11 cellular contexts compared by ENCODE assay signal in the genomic region with DNA sequence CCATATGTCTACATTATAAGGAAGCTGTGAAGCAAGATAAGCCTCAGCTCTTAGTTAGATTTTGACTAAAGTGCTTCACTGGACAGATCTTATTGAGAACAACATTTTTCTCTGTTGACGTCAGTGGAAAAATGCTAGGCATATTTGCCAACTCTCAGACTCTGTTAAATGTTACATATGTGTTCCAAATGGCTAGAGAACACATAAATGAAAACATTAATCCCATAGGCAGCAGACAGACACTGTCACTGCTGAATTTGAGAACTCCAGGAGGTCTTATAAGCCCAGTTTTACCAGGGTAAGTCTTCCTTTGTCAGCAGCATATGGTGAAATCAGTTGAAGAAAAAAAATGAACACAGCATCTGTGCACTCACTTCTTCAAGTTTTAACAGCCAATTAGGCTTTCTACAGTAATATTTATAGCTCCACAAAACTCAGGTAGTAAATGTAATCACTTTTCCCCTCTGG.
A peak's percentile ranks its signal among the peaks of the same experiment; 100 is the strongest.
DNase-seq lines count a peak whose midpoint lies in the region; ATAC-seq, FAIRE-seq and TF ChIP-seq lines count a peak whose summit lies in the region.
"Had no signal": no experiment of that assay in that cellular context is flagged by ENCODE, and none has a peak within 500 bp of the region (broad histone marks: within the 10 kb centered on the region; RNA-seq: fewer than 3 reads in every experiment).

No MANE protein-coding gene starts in this region.

- H3K9me3 ChIP-seq in IMR-90 (ENCODE audit: control insufficient read depth, insufficient read depth, low read length) (no peaks in the 10 kb centered on the region), keratinocyte (ENCODE audit: control insufficient read depth, low read depth, low read length) (no peaks in the 10 kb centered on the region), testis (no peaks in the 10 kb centered on the region), MM.1S (replicated peaks; ENCODE audit: insufficient read depth, low read length) (no peaks in the 10 kb centered on the region)

- H2BK15ac ChIP-seq in IMR-90 (ENCODE audit: low read depth, low read length), result no peak overlapping the region

- no peak overlapping the region for H2AK9ac ChIP-seq in IMR-90 (replicated peaks; ENCODE audit: low read depth, low read length, poor library complexity)

- H3K4me2 ChIP-seq in IMR-90 (ENCODE audit: low read depth, low read length) (peak overlapping the region; percentile 49; the same call in 1 of the 2 replicates), keratinocyte (ENCODE audit: control insufficient read depth, extremely low read depth, insufficient read depth, low read depth, low read length) (no peak overlapping the region), MM.1S (ENCODE audit: low read depth, low read length) (no peak overlapping the region)

- H4K8ac ChIP-seq in IMR-90 (ENCODE audit: low read depth in 2 of 2, low read length in 2 of 2), result peak overlapping the region in 1 of 2 experiments; percentile 54; a peak in 1 of 4 replicates

- H3K27me3 ChIP-seq in IMR-90 (ENCODE audit: control insufficient read depth, insufficient read depth, low read length) (no peaks in the 10 kb centered on the region), brain microvascular endothelial cell (replicated peaks) (no peaks in the 10 kb centered on the region), keratinocyte (ENCODE audit: control insufficient read depth, extremely low read depth, insufficient read depth, low read length) (no peaks in the 10 kb centered on the region), testis (no peaks in the 10 kb centered on the region), MM.1S (replicated peaks; ENCODE audit: insufficient read depth, low read length) (no peaks in the 10 kb centered on the region)

- DNase-seq in IMR-90 (peak; percentile 80), brain microvascular endothelial cell (peak; percentile 59), keratinocyte (ENCODE audit: low read depth, low spot score) (no peak), testis (no peak), caudate nucleus (lab: John Stamatoyannopoulos, UW) (no peak), MM.1S (no peak), DMS53 (lab: John Stamatoyannopoulos, UW) (no peak)
- no peak for DNase-seq in activated CD8-positive, alpha-beta memory T cell treated with anti-CD3 and anti-CD28 coated beads, Interleukin-2, amount 50 U/mL, for 48 hours
- DNase-seq: activated naive CD8-positive, alpha-beta T cell treated with anti-CD3 and anti-CD28 coated beads, Interleukin-2, amount 50 U/mL, for 24 hours; kidney had no signal

- no peak overlapping the region for H2AK5ac ChIP-seq in IMR-90 (ENCODE audit: low read depth, low read length)

- H3K23ac ChIP-seq in IMR-90 (ENCODE audit: low read depth, low read length), result no peak overlapping the region

- H2BK120ac ChIP-seq in IMR-90 (ENCODE audit: low read depth, low read length), result no peak overlapping the region

- peak overlapping the region; percentile 18; the same call in 1 of the 2 replicates for H4K5ac ChIP-seq in IMR-90 (ENCODE audit: low read depth, low read length)

- H3K18ac ChIP-seq in IMR-90 (ENCODE audit: low read depth, low read length), result peak overlapping the region; percentile 71; the same call in 1 of the 2 replicates

- H2BK5ac ChIP-seq in IMR-90 (ENCODE audit: low read depth, low read length, poor library complexity, severe bottlenecking), result peak overlapping the region; percentile 47

- no peak overlapping the region for H3K27ac ChIP-seq in IMR-90 (ENCODE audit: insufficient read depth, low read length)
- H3K27ac ChIP-seq in brain microvascular endothelial cell, result no peak overlapping the region
- H3K27ac ChIP-seq in keratinocyte (ENCODE audit: control insufficient read depth, insufficient read depth, low read length), result no peak overlapping the region
- H3K27ac ChIP-seq in testis, result peak overlapping the region; percentile 18 to 31
- H3K27ac ChIP-seq in caudate nucleus (ENCODE audit: low read depth, low read length), result no peak overlapping the region
- H3K27ac ChIP-seq in MM.1S (ENCODE audit: low read length), result no peak overlapping the region

- CTCF ChIA-PET in IMR-90 (lab: Yijun Ruan, JAX), result interaction anchor here (0.6 kb wide), 1 partner anchor 810 kb away, joined by 4 read pairs; no protein-coding TSS in a partner anchor

- H3K4ac ChIP-seq in IMR-90 (ENCODE audit: low read depth, low read length), result no peak overlapping the region; the same call in 1 of the 2 replicates

- POLR2A ChIA-PET in IMR-90 (lab: Charles Lee; ENCODE audit: unreplicated experiment), result interaction anchor here (0.6 kb wide), 1 partner anchor 10 kb away, joined by 3 read pairs; no protein-coding TSS in a partner anchor

- TF ChIP-seq CTCF in IMR-90 (conservative IDR thresholded peaks at IDR 0.05; ENCODE audit: low read depth, low read length) (no peak), brain microvascular endothelial cell (IDR thresholded peaks at IDR 0.05; ENCODE audit: low read depth, low read length, missing control alignments) (no peak), keratinocyte (optimal IDR thresholded peaks at IDR 0.05 in 1 of 3, IDR thresholded peaks at IDR 0.05 in 1 of 3, conservative IDR thresholded peaks at IDR 0.05 in 1 of 3; ENCODE audit: extremely low read depth in 1 of 3, insufficient read depth in 2 of 3, low read length in 3 of 3) (no peak), testis (IDR thresholded peaks at IDR 0.05) (no peak), MM.1S (IDR thresholded peaks at IDR 0.05; ENCODE audit: low read length) (no peak)

- peak; percentile 82 for ATAC-seq in IMR-90 (ENCODE audit: low read depth)
- ATAC-seq: activated naive CD8-positive, alpha-beta T cell treated with anti-CD3 and anti-CD28 coated beads, Interleukin-2, amount 50 U/mL, for 24 hours had no signal

- H3K4me1 ChIP-seq in IMR-90 (ENCODE audit: control insufficient read depth, insufficient read depth, low read length) (peaks cover 6% of the 10 kb centered on the region; the same call in 1 of the 2 replicates), keratinocyte (ENCODE audit: control insufficient read depth, extremely low read depth, insufficient read depth, low read length) (peaks cover 3% of the 10 kb centered on the region), testis (peaks cover 14% of the 10 kb centered on the region), MM.1S (ENCODE audit: low read length) (no peaks in the 10 kb centered on the region)

- H3K79me2 ChIP-seq in keratinocyte (ENCODE audit: control insufficient read depth, insufficient read depth, low read length) (no peaks in the 10 kb centered on the region), MM.1S (ENCODE audit: low read length) (no peaks in the 10 kb centered on the region)

- TF ChIP-seq POLR2A in IMR-90 (IDR thresholded peaks at IDR 0.05; ENCODE audit: low read depth, low read length), result no peak
- TF ChIP-seq POLR2A in testis (IDR thresholded peaks at IDR 0.05), result no peak

- WGBS in IMR-90 (ENCODE audit: extremely low coverage in 2 of 2, insufficient read length in 1 of 2), 2 experiments, result no CpG with 5 or more reads among the region's 1 CpG
- WGBS in testis, 2 donors, result 29 to 37% methylated on average over 1 of the region's 1 CpG

- in situ Hi-C loops in IMR-90 (cut with MboI; ENCODE audit: low sequenced_read_pairs), result no loop called here
- in situ Hi-C loops in brain microvascular endothelial cell (cut with HindIII; ENCODE audit: low pct_ligation_motif_present, low sequenced_read_pairs), result no loop called here

- no peak overlapping the region for H3K4me3 ChIP-seq in IMR-90 (ENCODE audit: insufficient read depth, low read depth, low read length)
- no peak overlapping the region for H3K4me3 ChIP-seq in brain microvascular endothelial cell (ENCODE audit: low read depth, low read length)
- no peak overlapping the region for H3K4me3 ChIP-seq in keratinocyte (ENCODE audit: control insufficient read depth in 2 of 3, extremely low read depth in 1 of 3, insufficient read depth in 2 of 3, low read depth in 1 of 3, low read length in 3 of 3)
- H3K4me3 ChIP-seq in testis, result no peak overlapping the region
- no peak overlapping the region for H3K4me3 ChIP-seq in MM.1S (ENCODE audit: low read length)

- dilution Hi-C loops in IMR-90 (cut with HindIII; ENCODE audit: low sequenced_read_pairs, unreplicated experiment), result no loop called here
- dilution Hi-C loops in keratinocyte (cut with MboI; ENCODE audit: extremely low pct_ligation_motif_present, low sequenced_read_pairs), result no loop called here

- no peaks in the 10 kb centered on the region for H3F3A ChIP-seq in MM.1S (ENCODE audit: insufficient read depth, low read length)

- H4K91ac ChIP-seq in IMR-90 (ENCODE audit: insufficient read depth, low read depth, low read length), result no peak overlapping the region

- intact Hi-C loops in IMR-90 (cut with micrococcal nuclease) (no loop called here), testis (cut with DNase I; ENCODE audit: low total_unique reads) (no loop called here)

- H3K14ac ChIP-seq in IMR-90 (replicated peaks; ENCODE audit: low read depth, low read length), result no peak overlapping the region

- H3K9me1 ChIP-seq in IMR-90 (ENCODE audit: insufficient read depth, low read length) (no peaks in the 10 kb centered on the region; the same call in 1 of the 2 replicates), keratinocyte (ENCODE audit: control insufficient read depth, extremely low read depth, insufficient read depth, low read length) (no peaks in the 10 kb centered on the region)

- TF ChIP-seq RAD21 in IMR-90 (IDR thresholded peaks at IDR 0.05; ENCODE audit: low read length), result no peak

- no peak overlapping the region for H3K9ac ChIP-seq in IMR-90 (ENCODE audit: low read depth, low read length)
- H3K9ac ChIP-seq in keratinocyte (ENCODE audit: control insufficient read depth, extremely low read depth, insufficient read depth, low read length), result no peak overlapping the region
- no peak overlapping the region for H3K9ac ChIP-seq in MM.1S (ENCODE audit: low read length)

- no peak overlapping the region for H2AFZ ChIP-seq in IMR-90 (replicated peaks; ENCODE audit: low read length, poor library complexity)
- H2AFZ ChIP-seq in keratinocyte (ENCODE audit: control insufficient read depth, low read length), result no peak overlapping the region
- no peak overlapping the region for H2AFZ ChIP-seq in MM.1S (ENCODE audit: low read length)

- BruUV-seq in IMR-90 (replicated peaks; lab: Mats Ljungman, UMichigan), result no TSS peak

- H3K79me1 ChIP-seq in IMR-90 (ENCODE audit: low read depth in 1 of 2, low read length in 2 of 2), result peaks cover 23 to 28% of the 10 kb centered on the region in 2 experiments

- no peaks in the 10 kb centered on the region for H3K36me3 ChIP-seq in IMR-90 (ENCODE audit: control insufficient read depth, insufficient read depth, low read length)
- no peaks in the 10 kb centered on the region for H3K36me3 ChIP-seq in brain microvascular endothelial cell (replicated peaks)
- no peaks in the 10 kb centered on the region for H3K36me3 ChIP-seq in keratinocyte (ENCODE audit: control insufficient read depth in 2 of 2, extremely low read depth in 1 of 2, insufficient read depth in 2 of 2, low read length in 2 of 2)
- H3K36me3 ChIP-seq in testis (ENCODE audit: low read depth, missing control alignments), result no peaks in the 10 kb centered on the region
- H3K36me3 ChIP-seq in MM.1S (replicated peaks; ENCODE audit: insufficient read depth, low read length), result no peaks in the 10 kb centered on the region

- peak; percentile 34 for FAIRE-seq in keratinocyte (lab: Jason Lieb, UNC)
- FAIRE-seq: H1 had no signal

- H4K20me1 ChIP-seq in IMR-90 (ENCODE audit: insufficient read depth, low read length) (peaks cover 3% of the 10 kb centered on the region; the same call in 1 of the 2 replicates), keratinocyte (ENCODE audit: control insufficient read depth, extremely low read depth, insufficient read depth, low read length) (no peaks in the 10 kb centered on the region), MM.1S (ENCODE audit: insufficient read depth, low read length) (no peaks in the 10 kb centered on the region)

- H2BK20ac ChIP-seq in IMR-90 (ENCODE audit: low read depth, low read length), result peak overlapping the region; percentile 55; the same call in 1 of the 2 replicates

- H3K56ac ChIP-seq in IMR-90 (ENCODE audit: extremely low read depth, insufficient read depth, low read length), result no peak overlapping the region

- no peaks in the 10 kb centered on the region for H3K9me2 ChIP-seq in MM.1S (replicated peaks; ENCODE audit: insufficient read depth, low read length)

Comparison
In these comparisons a context has a peak if more than half of its experiments do, and no peak if none do; other contexts are left out.
1. DNase-seq: peak in IMR-90 (single experiment) and brain microvascular endothelial cell (single experiment); none in keratinocyte (single experiment), testis (single experiment), activated CD8-positive, alpha-beta memory T cell treated with anti-CD3 and anti-CD28 coated beads, Interleukin-2, amount 50 U/mL, for 48 hours (single experiment), caudate nucleus (0 of 61), MM.1S (single experiment) and DMS53 (single experiment).
2. H3K27ac ChIP-seq: peak in testis (2 of 2); none in IMR-90 (single experiment), brain microvascular endothelial cell (single experiment), keratinocyte (single experiment), caudate nucleus (single experiment) and MM.1S (single experiment).